In the genomic region with DNA sequence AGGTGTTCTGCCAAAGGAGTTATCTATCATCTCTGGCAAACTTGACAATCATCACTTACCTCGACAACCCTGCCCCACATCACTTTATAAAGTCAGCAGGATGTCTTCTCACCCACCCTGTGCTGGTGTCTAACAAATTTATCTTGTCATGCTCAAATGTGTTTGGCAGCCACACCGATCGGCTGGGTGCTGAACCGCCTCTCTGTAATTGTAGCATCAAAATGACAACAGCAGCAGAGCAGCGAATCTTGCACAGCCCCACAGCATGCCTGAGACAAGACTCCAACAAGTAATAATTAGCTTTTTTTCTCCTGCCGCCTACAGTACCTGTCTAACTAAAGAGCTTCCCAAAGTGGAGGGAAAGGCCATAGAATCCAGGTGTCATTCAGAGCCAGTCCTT, we compare ENCODE assay signal across 1 cellular context.
TF ChIP-seq lines count a peak whose summit lies in the region.

No MANE protein-coding gene starts in this region.

TF ChIP-seq in neural cell, 6 proteins besides CTCF, POLR2A, EP300 and RAD21 (continued from another document):
- TF ChIP-seq, protein P1, sequence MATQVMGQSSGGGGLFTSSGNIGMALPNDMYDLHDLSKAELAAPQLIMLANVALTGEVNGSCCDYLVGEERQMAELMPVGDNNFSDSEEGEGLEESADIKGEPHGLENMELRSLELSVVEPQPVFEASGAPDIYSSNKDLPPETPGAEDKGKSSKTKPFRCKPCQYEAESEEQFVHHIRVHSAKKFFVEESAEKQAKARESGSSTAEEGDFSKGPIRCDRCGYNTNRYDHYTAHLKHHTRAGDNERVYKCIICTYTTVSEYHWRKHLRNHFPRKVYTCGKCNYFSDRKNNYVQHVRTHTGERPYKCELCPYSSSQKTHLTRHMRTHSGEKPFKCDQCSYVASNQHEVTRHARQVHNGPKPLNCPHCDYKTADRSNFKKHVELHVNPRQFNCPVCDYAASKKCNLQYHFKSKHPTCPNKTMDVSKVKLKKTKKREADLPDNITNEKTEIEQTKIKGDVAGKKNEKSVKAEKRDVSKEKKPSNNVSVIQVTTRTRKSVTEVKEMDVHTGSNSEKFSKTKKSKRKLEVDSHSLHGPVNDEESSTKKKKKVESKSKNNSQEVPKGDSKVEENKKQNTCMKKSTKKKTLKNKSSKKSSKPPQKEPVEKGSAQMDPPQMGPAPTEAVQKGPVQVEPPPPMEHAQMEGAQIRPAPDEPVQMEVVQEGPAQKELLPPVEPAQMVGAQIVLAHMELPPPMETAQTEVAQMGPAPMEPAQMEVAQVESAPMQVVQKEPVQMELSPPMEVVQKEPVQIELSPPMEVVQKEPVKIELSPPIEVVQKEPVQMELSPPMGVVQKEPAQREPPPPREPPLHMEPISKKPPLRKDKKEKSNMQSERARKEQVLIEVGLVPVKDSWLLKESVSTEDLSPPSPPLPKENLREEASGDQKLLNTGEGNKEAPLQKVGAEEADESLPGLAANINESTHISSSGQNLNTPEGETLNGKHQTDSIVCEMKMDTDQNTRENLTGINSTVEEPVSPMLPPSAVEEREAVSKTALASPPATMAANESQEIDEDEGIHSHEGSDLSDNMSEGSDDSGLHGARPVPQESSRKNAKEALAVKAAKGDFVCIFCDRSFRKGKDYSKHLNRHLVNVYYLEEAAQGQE (IDR thresholded peaks at IDR 0.05; ENCODE audit: borderline replicate concordance) = no peak
- peak; percentile 29 for TF ChIP-seq POLR2AphosphoS5 (IDR thresholded peaks at IDR 0.05)
